2 cellular contexts compared by ENCODE assay signal in the genomic region with DNA sequence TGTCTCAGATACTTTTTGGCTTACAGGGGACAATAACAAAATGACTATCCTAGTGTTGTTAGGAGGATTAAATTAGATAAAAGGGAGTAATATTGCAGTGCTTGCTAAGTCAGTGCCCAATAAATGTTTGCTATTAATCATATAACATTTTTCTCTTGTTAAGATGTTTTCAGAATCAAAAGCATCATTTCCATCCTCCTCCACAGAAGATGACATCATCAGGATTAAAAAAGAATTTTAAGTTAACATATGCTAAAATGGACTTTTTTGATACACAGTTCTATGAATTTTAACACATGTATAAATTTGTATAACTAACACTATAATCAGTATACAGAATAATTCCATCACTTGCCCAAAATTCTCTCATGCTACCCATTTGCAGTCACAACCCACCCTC.
TF ChIP-seq lines count a peak whose summit lies in the region.

No MANE protein-coding gene starts in this region.

TF ChIP-seq in HepG2, 621 proteins besides CTCF, POLR2A, EP300 and RAD21:
- TF ChIP-seq HNRNPUL1 (IDR thresholded peaks at IDR 0.05; ENCODE audit: low read depth, low read length) (no peak), REL (CRISPR knock-in tag; conservative IDR thresholded peaks at IDR 0.05) (no peak), FOXA1 (IDR thresholded peaks at IDR 0.05) (no peak), FOXA1 (CRISPR knock-in tag; IDR thresholded peaks at IDR 0.05) (no peak), PITX1 (CRISPR knock-in tag; IDR thresholded peaks at IDR 0.05) (no peak), TMF1 (CRISPR knock-in tag; IDR thresholded peaks at IDR 0.05; ENCODE audit: low read depth) (no peak), ATF7 (IDR thresholded peaks at IDR 0.05) (peak; percentile 95), ATF7 (CRISPR knock-in tag; IDR thresholded peaks at IDR 0.05) (no peak)
- TF ChIP-seq, protein P1, sequence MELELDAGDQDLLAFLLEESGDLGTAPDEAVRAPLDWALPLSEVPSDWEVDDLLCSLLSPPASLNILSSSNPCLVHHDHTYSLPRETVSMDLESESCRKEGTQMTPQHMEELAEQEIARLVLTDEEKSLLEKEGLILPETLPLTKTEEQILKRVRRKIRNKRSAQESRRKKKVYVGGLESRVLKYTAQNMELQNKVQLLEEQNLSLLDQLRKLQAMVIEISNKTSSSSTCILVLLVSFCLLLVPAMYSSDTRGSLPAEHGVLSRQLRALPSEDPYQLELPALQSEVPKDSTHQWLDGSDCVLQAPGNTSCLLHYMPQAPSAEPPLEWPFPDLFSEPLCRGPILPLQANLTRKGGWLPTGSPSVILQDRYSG (CRISPR knock-in tag; IDR thresholded peaks at IDR 0.05): no peak
- TF ChIP-seq, protein P2, sequence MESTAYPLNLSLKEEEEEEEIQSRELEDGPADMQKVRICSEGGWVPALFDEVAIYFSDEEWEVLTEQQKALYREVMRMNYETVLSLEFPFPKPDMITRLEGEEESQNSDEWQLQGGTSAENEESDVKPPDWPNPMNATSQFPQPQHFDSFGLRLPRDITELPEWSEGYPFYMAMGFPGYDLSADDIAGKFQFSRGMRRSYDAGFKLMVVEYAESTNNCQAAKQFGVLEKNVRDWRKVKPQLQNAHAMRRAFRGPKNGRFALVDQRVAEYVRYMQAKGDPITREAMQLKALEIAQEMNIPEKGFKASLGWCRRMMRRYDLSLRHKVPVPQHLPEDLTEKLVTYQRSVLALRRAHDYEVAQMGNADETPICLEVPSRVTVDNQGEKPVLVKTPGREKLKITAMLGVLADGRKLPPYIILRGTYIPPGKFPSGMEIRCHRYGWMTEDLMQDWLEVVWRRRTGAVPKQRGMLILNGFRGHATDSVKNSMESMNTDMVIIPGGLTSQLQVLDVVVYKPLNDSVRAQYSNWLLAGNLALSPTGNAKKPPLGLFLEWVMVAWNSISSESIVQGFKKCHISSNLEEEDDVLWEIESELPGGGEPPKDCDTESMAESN (CRISPR knock-in tag; conservative IDR thresholded peaks at IDR 0.05): no peak
TF ChIP-seq in HepG2: peak in this region for 1.

TF ChIP-seq in K562, 482 proteins besides CTCF, POLR2A, EP300 and RAD21:
- TF ChIP-seq ATF3 (IDR thresholded peaks at IDR 0.05): peak; percentile 30; the same call in 1 of the 2 replicates
- no peak for TF ChIP-seq ATF3 (CRISPR knock-in tag; conservative IDR thresholded peaks at IDR 0.05)
- no peak for TF ChIP-seq RFX5 (IDR thresholded peaks at IDR 0.05; ENCODE audit: low read depth, low read length)
